15 cellular contexts compared by ENCODE assay signal in the genomic region with DNA sequence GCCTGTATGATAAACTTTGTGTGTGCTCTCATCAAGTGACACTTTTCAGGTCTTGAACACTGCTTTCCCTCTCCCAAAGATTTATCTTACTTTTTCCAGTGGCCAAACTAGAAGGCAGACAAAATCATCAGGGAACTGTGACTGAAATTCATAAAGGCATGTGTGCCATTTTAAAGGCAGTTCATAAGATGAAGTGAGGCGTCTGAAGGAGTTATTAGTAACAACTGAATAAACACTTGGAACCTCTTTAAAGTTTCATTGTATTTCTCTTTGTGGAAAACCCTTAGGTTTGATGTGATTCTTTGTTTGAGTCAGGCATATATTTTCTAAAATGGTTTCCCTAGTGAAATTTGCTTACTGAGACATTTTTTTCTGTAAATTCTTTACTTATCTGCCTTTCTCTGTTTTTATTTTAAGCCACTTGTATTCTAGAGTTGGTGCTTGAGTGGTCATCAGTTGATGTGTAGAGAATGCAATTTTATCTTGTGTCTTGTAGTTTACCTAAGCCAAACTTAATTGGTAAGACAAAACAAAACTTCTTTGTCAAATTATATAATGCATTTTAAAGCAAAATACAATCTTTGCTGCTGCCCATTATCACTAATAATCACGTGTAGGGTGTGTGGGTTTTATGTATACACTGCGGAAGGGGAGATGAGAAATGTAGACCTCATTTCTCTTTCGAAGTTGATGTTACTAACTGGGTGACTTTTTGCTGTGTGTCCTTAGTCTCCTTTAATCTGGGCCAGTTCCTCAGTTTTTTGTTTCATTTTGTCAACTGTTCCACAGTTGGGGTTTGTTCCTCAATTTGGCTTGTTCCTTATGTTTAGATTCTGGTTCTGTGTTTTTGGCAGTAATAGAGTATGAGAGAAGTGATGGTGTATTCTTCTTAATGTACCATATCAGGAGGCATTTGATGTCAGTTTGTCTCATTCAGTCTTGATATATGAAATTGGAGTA. TPM values are rescaled to one million over a fixed set of nuclear protein-coding genes. Genes with fewer than 3 reads are reported as not detected.
DNase-seq lines count a peak whose midpoint lies in the region; FAIRE-seq and TF ChIP-seq lines count a peak whose summit lies in the region.
"Had no signal": no experiment of that assay in that cellular context is flagged by ENCODE, and none has a peak within 500 bp of the region (broad histone marks: within the 10 kb centered on the region; RNA-seq: fewer than 3 reads in every experiment).

No MANE protein-coding gene starts in this region.

- H3K4me1 Mint-ChIP-seq in T-helper 2 cell treated with Interferon-gamma antibody and Interleukin-4, amounts not matched to agents 5 μg/mL and 100 μg/mL, for 36 hours (ENCODE audit: low read depth), result peaks cover 61% of the 10 kb centered on the region
- H3K4me1 Mint-ChIP-seq in astrocyte (ENCODE audit: low read depth, unreplicated experiment), result peaks cover 11% of the 10 kb centered on the region

- H3K4me3 ChIP-seq in MM.1S (ENCODE audit: low read length) (no peak overlapping the region), astrocyte (ENCODE audit: insufficient read depth, low read depth, low read length) (no peak overlapping the region), osteoblast (ENCODE audit: insufficient read depth, low read length) (no peak overlapping the region)
- H3K4me3 ChIP-seq: ovary, tibial artery had no signal

- H3K9me3 ChIP-seq in MM.1S (replicated peaks; ENCODE audit: insufficient read depth, low read length) (no peaks in the 10 kb centered on the region), astrocyte (ENCODE audit: insufficient read depth, low read depth, low read length) (no peaks in the 10 kb centered on the region), osteoblast (ENCODE audit: low read depth, low read length) (no peaks in the 10 kb centered on the region)
- H3K9me3 ChIP-seq: ovary, tibial artery had no signal

- no peaks in the 10 kb centered on the region for H3K9me2 ChIP-seq in MM.1S (replicated peaks; ENCODE audit: insufficient read depth, low read length)

- H2AFZ ChIP-seq in MM.1S (ENCODE audit: low read length), result no peak overlapping the region
- no peak overlapping the region for H2AFZ ChIP-seq in astrocyte (ENCODE audit: low read depth, low read length)
- no peak overlapping the region for H2AFZ ChIP-seq in osteoblast (ENCODE audit: low read length)

- H3K4me1 ChIP-seq in MM.1S (ENCODE audit: low read length), result peaks cover 53% of the 10 kb centered on the region
- peaks cover 8% of the 10 kb centered on the region for H3K4me1 ChIP-seq in astrocyte (ENCODE audit: insufficient read depth, low read length)
- peaks cover 4% of the 10 kb centered on the region for H3K4me1 ChIP-seq in osteoblast (ENCODE audit: insufficient read depth, low read length)

- peaks cover 20% of the 10 kb centered on the region for H3F3A ChIP-seq in MM.1S (ENCODE audit: insufficient read depth, low read length)

- H3K9me3 Mint-ChIP-seq in T-helper 2 cell treated with Interferon-gamma antibody and Interleukin-4, amounts not matched to agents 5 μg/mL and 100 μg/mL, for 36 hours, result no peaks in the 10 kb centered on the region
- no peaks in the 10 kb centered on the region for H3K9me3 Mint-ChIP-seq in astrocyte (ENCODE audit: unreplicated experiment)

- H3K4me2 ChIP-seq in MM.1S (ENCODE audit: low read depth, low read length) (peak overlapping the region; percentile 22), astrocyte (ENCODE audit: low read length) (no peak overlapping the region), osteoblast (ENCODE audit: insufficient read depth, low read length) (no peak overlapping the region)

- H3K27me3 ChIP-seq in MM.1S (replicated peaks; ENCODE audit: insufficient read depth, low read length) (0 out of 2 replicates have a peak, but pooled peaks cover 4% of the 10 kb centered on the region), astrocyte (ENCODE audit: insufficient read depth, low read length) (no peaks in the 10 kb centered on the region), osteoblast (ENCODE audit: insufficient read depth, low read length) (no peaks in the 10 kb centered on the region)
- H3K27me3 ChIP-seq: ovary, tibial artery had no signal

- TF ChIP-seq CTCF in MM.1S (IDR thresholded peaks at IDR 0.05; ENCODE audit: low read length) (no peak), astrocyte (IDR thresholded peaks at IDR 0.05; ENCODE audit: insufficient read depth, low read depth, low read length) (no peak), osteoblast (IDR thresholded peaks at IDR 0.05; ENCODE audit: extremely low read depth, low read depth, low read length) (no peak)

- H3K4me3 Mint-ChIP-seq in T-helper 2 cell treated with Interferon-gamma antibody and Interleukin-4, amounts not matched to agents 5 μg/mL and 100 μg/mL, for 36 hours, result peak overlapping the region; percentile 54
- H3K4me3 Mint-ChIP-seq in astrocyte (ENCODE audit: unreplicated experiment), result no peak overlapping the region

- DNase-seq in T-helper 2 cell treated with Interferon-gamma antibody and Interleukin-4, amounts not matched to agents 5 μg/mL and 100 μg/mL, for 36 hours (ENCODE audit: low spot score), result no peak
- DNase-seq in T-helper 2 cell, result no peak
- DNase-seq in MM.1S, result peak; percentile 10
- DNase-seq in astrocyte (ENCODE audit: low read depth), result peak; percentile 10
- peak; percentile 63 for DNase-seq in pons (ENCODE audit: low spot score)
- DNase-seq in osteoblast (ENCODE audit: insufficient read length, low spot score, missing footprints), result no peak
- DNase-seq in COLO829 (ENCODE audit: low spot score), result no peak
- no peak for DNase-seq in AG08395 (ENCODE audit: low spot score)
- DNase-seq: activated CD4-positive, CD25-positive, alpha-beta regulatory T cell treated with anti-CD3 and anti-CD28 coated beads, Interleukin-2, amount 50 U/mL, for 72 hours; aorta; mesendoderm; NCI-H187 treated with DMSO at 0.1 percent for 48 hours; NCI-H748 treated with DMSO at 0.1 percent for 48 hours; ovary; tibial artery had no signal

- peaks cover 70% of the 10 kb centered on the region for H3K79me2 ChIP-seq in MM.1S (ENCODE audit: low read length)
- peaks cover 99% of the 10 kb centered on the region for H3K79me2 ChIP-seq in astrocyte (ENCODE audit: insufficient read depth, low read length)
- peaks cover 99% of the 10 kb centered on the region for H3K79me2 ChIP-seq in osteoblast (ENCODE audit: insufficient read depth, low read length)

- peak overlapping the region; percentile 67 for H3K27ac Mint-ChIP-seq in T-helper 2 cell treated with Interferon-gamma antibody and Interleukin-4, amounts not matched to agents 5 μg/mL and 100 μg/mL, for 36 hours
- no peak overlapping the region for H3K27ac Mint-ChIP-seq in astrocyte (ENCODE audit: unreplicated experiment)

- no peak for FAIRE-seq in astrocyte (lab: Jason Lieb, UNC)

- H3K9ac ChIP-seq in MM.1S (ENCODE audit: low read length) (no peak overlapping the region), astrocyte (ENCODE audit: low read length) (no peak overlapping the region)

- no peaks in the 10 kb centered on the region for H3K36me3 ChIP-seq in MM.1S (replicated peaks; ENCODE audit: insufficient read depth, low read length)
- no peaks in the 10 kb centered on the region for H3K36me3 ChIP-seq in astrocyte (ENCODE audit: insufficient read depth, low read length)
- peaks cover 7% of the 10 kb centered on the region for H3K36me3 ChIP-seq in osteoblast (ENCODE audit: insufficient read depth, low read length)
- H3K36me3 ChIP-seq: ovary, tibial artery had no signal

- H3K27me3 Mint-ChIP-seq in T-helper 2 cell treated with Interferon-gamma antibody and Interleukin-4, amounts not matched to agents 5 μg/mL and 100 μg/mL, for 36 hours (ENCODE audit: low read depth), result no peaks in the 10 kb centered on the region
- H3K27me3 Mint-ChIP-seq in astrocyte (ENCODE audit: low read depth, unreplicated experiment), result no peaks in the 10 kb centered on the region

- peaks cover 21% of the 10 kb centered on the region for H3K36me3 Mint-ChIP-seq in T-helper 2 cell treated with Interferon-gamma antibody and Interleukin-4, amounts not matched to agents 5 μg/mL and 100 μg/mL, for 36 hours (ENCODE audit: low read depth)
- no peaks in the 10 kb centered on the region for H3K36me3 Mint-ChIP-seq in astrocyte (ENCODE audit: low read depth, unreplicated experiment)

- H3K27ac ChIP-seq in MM.1S (ENCODE audit: low read length) (no peak overlapping the region), astrocyte (ENCODE audit: low read depth, low read length) (no peak overlapping the region), osteoblast (ENCODE audit: low read depth, low read length) (no peak overlapping the region)
- H3K27ac ChIP-seq: ovary, tibial artery had no signal

- H4K20me1 ChIP-seq in MM.1S (ENCODE audit: insufficient read depth, low read length) (peaks cover 14% of the 10 kb centered on the region), astrocyte (ENCODE audit: insufficient read depth, low read length) (peaks cover 88% of the 10 kb centered on the region), osteoblast (ENCODE audit: insufficient read depth, low read length) (peaks cover 48% of the 10 kb centered on the region)

RNA-seq across cellular contexts. Expression of a gene that starts 56.8 kb away (rescaled TPM):
- total RNA-seq in astrocyte, result 96.3 and 96.7 TPM in 2 replicates
- total RNA-seq in osteoblast, result 106 and 109 TPM in 2 replicates

Comparison
In these comparisons a context has a peak if more than half of its experiments do, and no peak if none do; other contexts are left out.
1. DNase-seq: peak in MM.1S (single experiment), astrocyte (single experiment) and pons (single experiment); none in T-helper 2 cell treated with Interferon-gamma antibody and Interleukin-4, amounts not matched to agents 5 μg/mL and 100 μg/mL, for 36 hours (single experiment), T-helper 2 cell (0 of 5), osteoblast (single experiment), COLO829 (single experiment) and AG08395 (single experiment).